Comparison of ENCODE assay signal across 8 cellular contexts in the genomic region with DNA sequence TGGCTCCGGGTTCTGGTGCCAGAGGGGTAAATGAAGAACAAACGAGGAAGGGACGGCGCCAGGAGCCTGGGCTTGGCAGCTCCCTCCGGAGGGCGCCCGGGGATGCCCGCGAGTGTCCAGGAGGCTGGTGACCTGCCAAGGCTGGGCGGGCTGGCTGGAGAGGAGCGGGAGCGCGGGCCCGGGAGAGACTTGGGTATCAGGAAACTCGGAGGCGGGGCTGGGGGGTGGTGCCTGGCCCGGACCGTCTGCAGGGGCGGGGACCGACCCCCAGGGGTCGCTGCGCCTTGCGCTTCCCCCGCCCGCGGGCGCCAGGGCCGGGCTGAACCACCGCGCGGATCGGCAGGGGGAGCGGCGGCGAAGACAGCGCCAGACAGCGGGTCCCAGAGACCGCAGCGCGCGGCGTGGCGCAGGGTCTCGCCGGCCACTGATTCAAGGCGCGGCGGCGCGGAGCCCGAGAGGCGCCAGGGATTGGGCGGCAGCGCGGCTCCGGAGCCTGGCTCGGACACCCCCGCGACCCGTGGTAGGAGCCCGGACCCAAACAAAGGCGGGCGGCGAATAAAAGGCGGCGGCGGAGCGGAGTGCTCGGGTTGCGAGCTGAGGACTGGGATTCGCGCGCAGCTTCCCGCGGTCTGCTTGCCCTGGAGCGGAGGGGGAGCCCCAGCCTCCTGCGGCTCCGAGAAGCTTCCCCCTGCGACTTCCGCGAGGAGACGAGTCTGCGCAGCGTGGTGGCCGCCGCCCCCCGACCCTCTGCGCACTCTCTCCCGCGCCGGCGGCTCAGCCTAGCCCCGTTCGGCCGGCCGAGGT. TPM values are rescaled to one million over a fixed set of nuclear protein-coding genes. Genes with fewer than 3 reads are reported as not detected.
DNase-seq lines count a peak whose midpoint lies in the region; ATAC-seq, FAIRE-seq and TF ChIP-seq lines count a peak whose summit lies in the region.

A gene with protein sequence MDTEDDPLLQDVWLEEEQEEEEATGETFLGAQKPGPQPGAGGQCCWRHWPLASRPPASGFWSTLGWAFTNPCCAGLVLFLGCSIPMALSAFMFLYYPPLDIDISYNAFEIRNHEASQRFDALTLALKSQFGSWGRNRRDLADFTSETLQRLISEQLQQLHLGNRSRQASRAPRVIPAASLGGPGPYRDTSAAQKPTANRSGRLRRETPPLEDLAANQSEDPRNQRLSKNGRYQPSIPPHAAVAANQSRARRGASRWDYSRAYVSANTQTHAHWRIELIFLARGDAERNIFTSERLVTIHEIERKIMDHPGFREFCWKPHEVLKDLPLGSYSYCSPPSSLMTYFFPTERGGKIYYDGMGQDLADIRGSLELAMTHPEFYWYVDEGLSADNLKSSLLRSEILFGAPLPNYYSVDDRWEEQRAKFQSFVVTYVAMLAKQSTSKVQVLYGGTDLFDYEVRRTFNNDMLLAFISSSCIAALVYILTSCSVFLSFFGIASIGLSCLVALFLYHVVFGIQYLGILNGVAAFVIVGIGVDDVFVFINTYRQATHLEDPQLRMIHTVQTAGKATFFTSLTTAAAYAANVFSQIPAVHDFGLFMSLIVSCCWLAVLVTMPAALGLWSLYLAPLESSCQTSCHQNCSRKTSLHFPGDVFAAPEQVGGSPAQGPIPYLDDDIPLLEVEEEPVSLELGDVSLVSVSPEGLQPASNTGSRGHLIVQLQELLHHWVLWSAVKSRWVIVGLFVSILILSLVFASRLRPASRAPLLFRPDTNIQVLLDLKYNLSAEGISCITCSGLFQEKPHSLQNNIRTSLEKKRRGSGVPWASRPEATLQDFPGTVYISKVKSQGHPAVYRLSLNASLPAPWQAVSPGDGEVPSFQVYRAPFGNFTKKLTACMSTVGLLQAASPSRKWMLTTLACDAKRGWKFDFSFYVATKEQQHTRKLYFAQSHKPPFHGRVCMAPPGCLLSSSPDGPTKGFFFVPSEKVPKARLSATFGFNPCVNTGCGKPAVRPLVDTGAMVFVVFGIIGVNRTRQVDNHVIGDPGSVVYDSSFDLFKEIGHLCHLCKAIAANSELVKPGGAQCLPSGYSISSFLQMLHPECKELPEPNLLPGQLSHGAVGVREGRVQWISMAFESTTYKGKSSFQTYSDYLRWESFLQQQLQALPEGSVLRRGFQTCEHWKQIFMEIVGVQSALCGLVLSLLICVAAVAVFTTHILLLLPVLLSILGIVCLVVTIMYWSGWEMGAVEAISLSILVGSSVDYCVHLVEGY (N-terminal part only) (plus strand): TSS at position 585 of the 804 bp plus-strand sequence. CDS start 21,838 bp downstream, outside the sequence.

- H3K27me3 ChIP-seq in H1 (replicated peaks in 1 of 4; ENCODE audit: control insufficient read depth in 3 of 4, extremely low read depth in 1 of 4, insufficient read depth in 3 of 4, low read length in 3 of 4), result peaks cover 3 to 26% (median 24%) of the 10 kb centered on the region in 4 experiments

- no peak within 1 kb of the TSS for H3K56ac ChIP-seq in H1 (replicated peaks; ENCODE audit: insufficient read length, low read depth, low read length)

- H2AK5ac ChIP-seq in H1 (ENCODE audit: low read depth, low read length), result no peak within 1 kb of the TSS

- CTCF ChIA-PET in H1 (lab: Charles Lee; ENCODE audit: partially characterized antibody), result interaction anchor here (0.6 to 6.6 kb wide), 28 partner anchors 10 to 227 kb away, joined by 3 to 42 read pairs (median 5); no protein-coding TSS in a partner anchor

- peak within 1 kb of the TSS; percentile 100; the same call in 1 of the 2 replicates for H4K8ac ChIP-seq in H1 (ENCODE audit: extremely low read depth, insufficient read depth, low read length)

- H3K79me1 ChIP-seq in H1 (ENCODE audit: low read depth, low read length), result peaks cover 2% of the 10 kb centered on the region; the same call in 1 of the 2 replicates

- peaks cover 10% of the 10 kb centered on the region for H3K23me2 ChIP-seq in H1 (ENCODE audit: low read depth, low read length)

- ATAC-seq in GM18909 (IDR thresholded peaks at IDR 0.05; ENCODE audit: poor library complexity, unreplicated experiment) (peak; percentile 71), HG03460 (IDR thresholded peaks at IDR 0.05; ENCODE audit: unreplicated experiment) (peak; percentile 68)

- H3K9me3 ChIP-seq in H1 (ENCODE audit: insufficient read depth in 2 of 2, low read depth in 1 of 2, low read length in 1 of 2), result no peaks in the 10 kb centered on the region

- H3K4ac ChIP-seq in H1 (replicated peaks; ENCODE audit: insufficient read length, low read depth, low read length), result no peak within 1 kb of the TSS

- peak within 1 kb of the TSS; percentile 98 for H4K91ac ChIP-seq in H1 (replicated peaks; ENCODE audit: insufficient read length, low read length)

- H2AFZ ChIP-seq in H1 (ENCODE audit: low read length), result peak within 1 kb of the TSS; percentile 82; the same call in 1 of the 2 replicates

- peak within 1 kb of the TSS; percentile 92 for H2BK5ac ChIP-seq in H1 (ENCODE audit: low read depth, low read length)

- peak within 1 kb of the TSS; percentile 55 for H3K4me3 ChIP-seq in AG09309 (ENCODE audit: control insufficient read depth, low read depth, low read length)
- H3K4me3 ChIP-seq in H1 (ENCODE audit: extremely low read depth in 1 of 4, insufficient read depth in 2 of 4, low read depth in 3 of 4, low read length in 4 of 4), result peak within 1 kb of the TSS; percentile 63 to 75 (median 70)

- FAIRE-seq in H1 (lab: Jason Lieb, UNC), result no peak

- peak in 1 of 2 experiments; percentile 96; a peak in 2 of 3 replicates for TF ChIP-seq POLR2A in H1 (IDR thresholded peaks at IDR 0.05; ENCODE audit: control extremely low read depth in 1 of 2, low read depth in 2 of 2, low read length in 2 of 2)

- no peak within 1 kb of the TSS for H3K23ac ChIP-seq in H1 (ENCODE audit: insufficient read length)

- H4K5ac ChIP-seq in H1 (ENCODE audit: insufficient read length, low read depth, low read length), result peak within 1 kb of the TSS; percentile 80

- H2BK15ac ChIP-seq in H1 (ENCODE audit: low read length), result no peak within 1 kb of the TSS

- peak within 1 kb of the TSS; percentile 9; the same call in 1 of the 2 replicates for H3K18ac ChIP-seq in H1 (ENCODE audit: extremely low read depth, low read length)

- no peaks in the 10 kb centered on the region for H3K36me3 ChIP-seq in H1 (ENCODE audit: control insufficient read depth in 2 of 4, insufficient read depth in 4 of 4, low read length in 3 of 4)

- H2BK20ac ChIP-seq in H1 (ENCODE audit: low read length), result no peak within 1 kb of the TSS

- H3K27ac ChIP-seq in H1 (ENCODE audit: low read depth, low read length), result peak within 1 kb of the TSS; percentile 99

- H3K14ac ChIP-seq in H1 (ENCODE audit: insufficient read length), result no peak within 1 kb of the TSS

- peak within 1 kb of the TSS; percentile 90; the same call in 1 of the 2 replicates for H2BK12ac ChIP-seq in H1 (ENCODE audit: low read depth, low read length)

- H4K20me1 ChIP-seq in H1 (replicated peaks in 1 of 2; ENCODE audit: control insufficient read depth in 1 of 2, insufficient read depth in 2 of 2, low read length in 2 of 2), result peaks cover 4 to 15% of the 10 kb centered on the region in 2 experiments

- no peaks in the 10 kb centered on the region for H3K79me2 ChIP-seq in H1 (ENCODE audit: control insufficient read depth in 1 of 2, insufficient read depth in 2 of 2, low read length in 2 of 2)

- H3K4me2 ChIP-seq in H1 (ENCODE audit: insufficient read depth in 1 of 2, low read depth in 2 of 2, low read length in 2 of 2), result peak within 1 kb of the TSS; percentile 76 to 97

- TF ChIP-seq EP300 in H1 (IDR thresholded peaks at IDR 0.05; ENCODE audit: borderline replicate concordance in 1 of 2, low read depth in 2 of 2, low read length in 2 of 2), result peak in 1 of 2 experiments; percentile 99; a peak in 2 of 3 replicates

- DNase-seq in AG09309 (ENCODE audit: low read depth), result no peak
- peak; percentile 89 for DNase-seq in NCI-H748 (lab: John Stamatoyannopoulos, UW; ENCODE audit: unreplicated experiment)
- peak; percentile 35 to 40 for DNase-seq in activated CD8-positive, alpha-beta memory T cell treated with anti-CD3 and anti-CD28 coated beads for 4 hours (ENCODE audit: low read depth in 2 of 2)
- DNase-seq in H1 (ENCODE audit: low read depth in 1 of 2, low spot score in 2 of 2), result peak; percentile 56 to 96
- peak; percentile 88 for DNase-seq in midbrain (lab: John Stamatoyannopoulos, UW)
- DNase-seq in stimulated activated CD8-positive, alpha-beta memory T cell treated with anti-CD3 and anti-CD28 coated beads, Interleukin-4, amount 100 ng/mL, for 24 hours (ENCODE audit: low read depth), result peak; percentile 64

- TF ChIP-seq CTCF in AG09309 (IDR thresholded peaks at IDR 0.05; ENCODE audit: control insufficient read depth, insufficient read depth, low read depth, low read length, missing control alignments), result peak; percentile 45
- peak; percentile 68 to 75 (median 73) for TF ChIP-seq CTCF in H1 (IDR thresholded peaks at IDR 0.05; ENCODE audit: control extremely low read depth in 1 of 3, insufficient read depth in 1 of 3, low read depth in 1 of 3, low read length in 3 of 3)

- H3K9ac ChIP-seq in H1 (replicated peaks in 1 of 4; ENCODE audit: extremely low read depth in 1 of 4, low read depth in 3 of 4, low read length in 3 of 4), result peak within 1 kb of the TSS; percentile 83 to 98 (median 96)

- TF ChIP-seq RAD21 in H1 (IDR thresholded peaks at IDR 0.05 in 1 of 2, conservative IDR thresholded peaks at IDR 0.05 in 1 of 2; ENCODE audit: low read depth in 2 of 2, low read length in 2 of 2), result peak; percentile 46 to 65

- WGBS in H1 (ENCODE audit: extremely low coverage in 1 of 2, insufficient coverage in 1 of 2, insufficient read length in 1 of 2, insufficient replicate concordance in 2 of 2, low coverage in 1 of 2, low lambda C conversion rate in 2 of 2, missing lambda C conversion rate in 1 of 2), 2 experiments, result 3% methylated on average over 49 of the region's 96 CpGs; no CpG with 5 or more reads in 1 of the 2 experiments

- H3K4me1 ChIP-seq in H1 (replicated peaks in 1 of 4; ENCODE audit: control insufficient read depth in 3 of 4, insufficient read depth in 4 of 4, low read length in 3 of 4), result peaks cover 0 to 4% (median 0%) of the 10 kb centered on the region in 4 experiments; a peak in 2 of 7 replicates

- POLR2A ChIA-PET in H1 (lab: Charles Lee; ENCODE audit: partially characterized antibody), result interaction anchor here (0.6 to 2.2 kb wide), 25 partner anchors 10 to 258 kb away, joined by 3 to 17 read pairs (median 4); a partner anchor contains a TSS

- no peak within 1 kb of the TSS for H2BK120ac ChIP-seq in H1 (replicated peaks; ENCODE audit: low read depth, low read length)

TF ChIP-seq in H1, 55 proteins besides CTCF, POLR2A, EP300 and RAD21 (continues in another document):
- TF ChIP-seq ASH2L (IDR thresholded peaks at IDR 0.05; ENCODE audit: low read length) (peak; percentile 80), MAFK (IDR thresholded peaks at IDR 0.05; ENCODE audit: low read depth, low read length) (no peak)

RNA-seq across cellular contexts. Expression of the gene that starts here (rescaled TPM):
- 4.6 and 5.3 TPM in 2 replicates for total RNA-seq in H1 (2021; fragmentation: NEBNext Ultra II Directional; extraction: Animal tissue kit (Norgen Biotek cat#: 25700))
- polyA plus RNA-seq in H1 (2011; rRNA removed), result 3.4 and 4.3 TPM in 2 replicates
- 2.5 TPM for polyA plus RNA-seq in H1 (2011; cell fraction: cytosol; rRNA removed)
- 10.2 TPM for polyA plus RNA-seq in H1 (2011; cell fraction: nucleus; rRNA removed)
- polyA plus RNA-seq in H1 (2012, experiment 1 of 2), result 1.4 to 4.2 TPM (median 3.9 TPM) in 4 replicates
- polyA plus RNA-seq in H1 (2012, experiment 2 of 2), result 2.9 TPM
- 3.8 TPM for polyA plus RNA-seq in H1 (2013, experiment 1 of 2)
- 2.9 TPM for polyA plus RNA-seq in H1 (2013, experiment 2 of 2)
- 3.5 and 4.4 TPM in 2 replicates for polyA minus RNA-seq in H1 (2011; rRNA and poly(A)+ RNA removed)
- polyA minus RNA-seq in H1 (2011; cell fraction: cytosol; rRNA and poly(A)+ RNA removed), result 3.3 TPM
- polyA minus RNA-seq in H1 (2011; cell fraction: nucleus; rRNA and poly(A)+ RNA removed), result 10.2 TPM
